ENCODE assay signal across 1 cellular context in the genomic region with DNA sequence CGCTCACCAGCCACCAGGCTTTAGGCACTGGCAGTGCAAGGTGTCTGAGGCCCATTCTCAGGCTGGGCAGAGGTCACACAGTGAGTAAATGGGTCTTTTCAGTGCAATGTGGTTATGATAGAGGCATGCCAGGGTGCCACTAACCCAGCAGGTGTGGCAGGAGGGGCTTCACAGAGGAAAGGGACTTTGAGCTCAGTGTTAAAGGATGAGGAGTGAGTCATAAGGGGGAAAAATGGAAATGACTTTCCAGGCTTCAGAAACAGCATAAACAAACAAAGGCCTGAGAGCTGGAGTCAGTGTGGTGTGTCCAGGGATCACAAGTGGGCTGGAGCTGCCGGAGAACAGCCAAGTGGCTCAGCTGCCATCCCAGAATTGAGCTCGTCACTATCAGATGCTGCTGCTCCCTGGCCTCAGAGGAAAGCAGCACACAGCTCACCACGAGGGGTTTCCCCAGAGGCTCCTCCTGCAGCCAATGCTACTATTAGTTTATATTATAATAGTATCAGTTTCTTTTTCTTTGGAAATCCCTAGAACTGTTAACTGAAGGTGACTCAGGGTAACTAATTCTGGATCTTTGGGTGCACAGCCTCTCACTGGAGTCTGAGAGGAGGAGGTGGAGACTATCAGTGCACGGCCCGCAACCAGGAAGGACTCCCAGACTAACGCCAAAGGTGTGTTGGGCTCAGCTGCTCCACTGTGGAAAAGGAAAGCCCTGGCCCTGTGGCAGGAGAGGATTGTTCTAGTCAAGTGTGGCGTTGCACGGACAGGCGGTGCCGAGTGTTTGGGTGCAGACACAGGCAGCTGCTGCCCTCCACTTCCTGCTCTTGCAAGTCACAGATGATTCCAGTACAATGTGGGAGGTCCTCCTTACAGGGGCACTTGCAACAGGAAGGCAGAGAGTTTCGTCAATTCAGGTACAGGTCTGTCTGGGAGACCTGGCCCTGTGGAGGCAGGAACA.
TF ChIP-seq lines count a peak whose summit lies in the region.

No MANE protein-coding gene starts in this region.

TF ChIP-seq in HepG2, 621 proteins besides CTCF, POLR2A, EP300 and RAD21 (continued from another document and continues in another):
- TF ChIP-seq, protein P1, sequence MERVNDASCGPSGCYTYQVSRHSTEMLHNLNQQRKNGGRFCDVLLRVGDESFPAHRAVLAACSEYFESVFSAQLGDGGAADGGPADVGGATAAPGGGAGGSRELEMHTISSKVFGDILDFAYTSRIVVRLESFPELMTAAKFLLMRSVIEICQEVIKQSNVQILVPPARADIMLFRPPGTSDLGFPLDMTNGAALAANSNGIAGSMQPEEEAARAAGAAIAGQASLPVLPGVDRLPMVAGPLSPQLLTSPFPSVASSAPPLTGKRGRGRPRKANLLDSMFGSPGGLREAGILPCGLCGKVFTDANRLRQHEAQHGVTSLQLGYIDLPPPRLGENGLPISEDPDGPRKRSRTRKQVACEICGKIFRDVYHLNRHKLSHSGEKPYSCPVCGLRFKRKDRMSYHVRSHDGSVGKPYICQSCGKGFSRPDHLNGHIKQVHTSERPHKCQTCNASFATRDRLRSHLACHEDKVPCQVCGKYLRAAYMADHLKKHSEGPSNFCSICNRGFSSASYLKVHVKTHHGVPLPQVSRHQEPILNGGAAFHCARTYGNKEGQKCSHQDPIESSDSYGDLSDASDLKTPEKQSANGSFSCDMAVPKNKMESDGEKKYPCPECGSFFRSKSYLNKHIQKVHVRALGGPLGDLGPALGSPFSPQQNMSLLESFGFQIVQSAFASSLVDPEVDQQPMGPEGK (CRISPR knock-in tag; IDR thresholded peaks at IDR 0.05): peak; percentile 24; the same call in 1 of the 2 replicates
- TF ChIP-seq, protein P2, sequence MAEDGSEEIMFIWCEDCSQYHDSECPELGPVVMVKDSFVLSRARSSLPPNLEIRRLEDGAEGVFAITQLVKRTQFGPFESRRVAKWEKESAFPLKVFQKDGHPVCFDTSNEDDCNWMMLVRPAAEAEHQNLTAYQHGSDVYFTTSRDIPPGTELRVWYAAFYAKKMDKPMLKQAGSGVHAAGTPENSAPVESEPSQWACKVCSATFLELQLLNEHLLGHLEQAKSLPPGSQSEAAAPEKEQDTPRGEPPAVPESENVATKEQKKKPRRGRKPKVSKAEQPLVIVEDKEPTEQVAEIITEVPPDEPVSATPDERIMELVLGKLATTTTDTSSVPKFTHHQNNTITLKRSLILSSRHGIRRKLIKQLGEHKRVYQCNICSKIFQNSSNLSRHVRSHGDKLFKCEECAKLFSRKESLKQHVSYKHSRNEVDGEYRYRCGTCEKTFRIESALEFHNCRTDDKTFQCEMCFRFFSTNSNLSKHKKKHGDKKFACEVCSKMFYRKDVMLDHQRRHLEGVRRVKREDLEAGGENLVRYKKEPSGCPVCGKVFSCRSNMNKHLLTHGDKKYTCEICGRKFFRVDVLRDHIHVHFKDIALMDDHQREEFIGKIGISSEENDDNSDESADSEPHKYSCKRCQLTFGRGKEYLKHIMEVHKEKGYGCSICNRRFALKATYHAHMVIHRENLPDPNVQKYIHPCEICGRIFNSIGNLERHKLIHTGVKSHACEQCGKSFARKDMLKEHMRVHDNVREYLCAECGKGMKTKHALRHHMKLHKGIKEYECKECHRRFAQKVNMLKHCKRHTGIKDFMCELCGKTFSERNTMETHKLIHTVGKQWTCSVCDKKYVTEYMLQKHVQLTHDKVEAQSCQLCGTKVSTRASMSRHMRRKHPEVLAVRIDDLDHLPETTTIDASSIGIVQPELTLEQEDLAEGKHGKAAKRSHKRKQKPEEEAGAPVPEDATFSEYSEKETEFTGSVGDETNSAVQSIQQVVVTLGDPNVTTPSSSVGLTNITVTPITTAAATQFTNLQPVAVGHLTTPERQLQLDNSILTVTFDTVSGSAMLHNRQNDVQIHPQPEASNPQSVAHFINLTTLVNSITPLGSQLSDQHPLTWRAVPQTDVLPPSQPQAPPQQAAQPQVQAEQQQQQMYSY (CRISPR knock-in tag; IDR thresholded peaks at IDR 0.05): no peak
- TF ChIP-seq ZNF253 (CRISPR knock-in tag; IDR thresholded peaks at IDR 0.05; ENCODE audit: borderline replicate concordance) (no peak), ZSCAN22 (CRISPR knock-in tag; IDR thresholded peaks at IDR 0.05) (no peak), ZNF776 (CRISPR knock-in tag; IDR thresholded peaks at IDR 0.05) (no peak), ZBTB8A (CRISPR knock-in tag; IDR thresholded peaks at IDR 0.05; ENCODE audit: borderline replicate concordance, low read depth) (no peak), PAX8 (CRISPR knock-in tag; IDR thresholded peaks at IDR 0.05; ENCODE audit: borderline replicate concordance) (no peak), ZNF678 (CRISPR knock-in tag; IDR thresholded peaks at IDR 0.05) (no peak), KAT2B (IDR thresholded peaks at IDR 0.05; ENCODE audit: borderline replicate concordance, low read depth, low read length) (no peak), HNRNPUL1 (IDR thresholded peaks at IDR 0.05; ENCODE audit: low read depth, low read length) (no peak), ZBTB21 (CRISPR knock-in tag; IDR thresholded peaks at IDR 0.05) (no peak), PAWR (CRISPR knock-in tag; IDR thresholded peaks at IDR 0.05; ENCODE audit: borderline replicate concordance) (no peak), NFATC3 (CRISPR knock-in tag; IDR thresholded peaks at IDR 0.05) (no peak), CBX2 (IDR thresholded peaks at IDR 0.05; ENCODE audit: low read depth, low read length) (no peak), CBX2 (CRISPR knock-in tag; IDR thresholded peaks at IDR 0.05; ENCODE audit: low read depth) (no peak), HOXA3 (CRISPR knock-in tag; IDR thresholded peaks at IDR 0.05) (peak; percentile 45; the same call in 1 of the 2 replicates), CCDC6 (CRISPR knock-in tag; IDR thresholded peaks at IDR 0.05) (no peak), ZFP82 (CRISPR knock-in tag; IDR thresholded peaks at IDR 0.05; ENCODE audit: borderline replicate concordance) (no peak), SP140L (CRISPR knock-in tag; IDR thresholded peaks at IDR 0.05; ENCODE audit: borderline replicate concordance) (no peak), ZNF274 (CRISPR knock-in tag; IDR thresholded peaks at IDR 0.05) (no peak), ZNF607 (CRISPR knock-in tag; IDR thresholded peaks at IDR 0.05; ENCODE audit: borderline replicate concordance) (no peak), ARNTL (CRISPR knock-in tag; IDR thresholded peaks at IDR 0.05) (peak; percentile 66), ZNF333 (CRISPR knock-in tag; IDR thresholded peaks at IDR 0.05; ENCODE audit: borderline replicate concordance) (no peak), KLF11 (CRISPR knock-in tag; IDR thresholded peaks at IDR 0.05) (no peak), SP5 (CRISPR knock-in tag; IDR thresholded peaks at IDR 0.05; ENCODE audit: borderline replicate concordance, low read depth) (0 out of 2 replicates have a peak, but pooled peaks have one; percentile 25), TGIF2 (CRISPR knock-in tag; IDR thresholded peaks at IDR 0.05) (no peak), ELF1 (CRISPR knock-in tag; IDR thresholded peaks at IDR 0.05) (no peak; the same call in 1 of the 2 replicates), DPF2 (CRISPR knock-in tag; IDR thresholded peaks at IDR 0.05; ENCODE audit: borderline replicate concordance, low read depth) (peak; percentile 67; the same call in 1 of the 2 replicates), HNRNPLL (IDR thresholded peaks at IDR 0.05; ENCODE audit: low read depth, low read length, poor library complexity, severe bottlenecking) (no peak), PCBP2 (optimal IDR thresholded peaks at IDR 0.05; ENCODE audit: low read depth, low read length, poor library complexity, severe bottlenecking) (no peak), AKAP8 (CRISPR knock-in tag; IDR thresholded peaks at IDR 0.05) (no peak), ZNF713 (CRISPR knock-in tag; IDR thresholded peaks at IDR 0.05) (no peak), ZNF724P (CRISPR knock-in tag; IDR thresholded peaks at IDR 0.05; ENCODE audit: borderline replicate concordance) (no peak), TSC22D2 (CRISPR knock-in tag; IDR thresholded peaks at IDR 0.05; ENCODE audit: borderline replicate concordance) (no peak), TOE1 (CRISPR knock-in tag; IDR thresholded peaks at IDR 0.05) (no peak), ZNF460 (CRISPR knock-in tag; IDR thresholded peaks at IDR 0.05; ENCODE audit: borderline replicate concordance) (no peak), ZNF12 (CRISPR knock-in tag; IDR thresholded peaks at IDR 0.05) (peak; percentile 71; the same call in 1 of the 2 replicates), KDM3A (CRISPR knock-in tag; IDR thresholded peaks at IDR 0.05; ENCODE audit: low read depth) (peak; percentile 37; the same call in 1 of the 2 replicates), TOPORS (CRISPR knock-in tag; IDR thresholded peaks at IDR 0.05) (no peak), NCOA1 (CRISPR knock-in tag; IDR thresholded peaks at IDR 0.05) (no peak), NR2F6 (IDR thresholded peaks at IDR 0.05) (no peak), NR2F6 (CRISPR knock-in tag; IDR thresholded peaks at IDR 0.05) (0 out of 2 replicates have a peak, but pooled peaks have one; percentile 30), NFKB2 (CRISPR knock-in tag; IDR thresholded peaks at IDR 0.05; ENCODE audit: borderline replicate concordance) (no peak), ZNF501 (CRISPR knock-in tag; IDR thresholded peaks at IDR 0.05) (no peak), ZNF292 (CRISPR knock-in tag; IDR thresholded peaks at IDR 0.05; ENCODE audit: borderline replicate concordance, low read depth) (no peak; the same call in 1 of the 2 replicates), ZNF34 (CRISPR knock-in tag; IDR thresholded peaks at IDR 0.05; ENCODE audit: borderline replicate concordance) (0 out of 2 replicates have a peak, but pooled peaks have one; percentile 72)
- TF ChIP-seq, protein P3, sequence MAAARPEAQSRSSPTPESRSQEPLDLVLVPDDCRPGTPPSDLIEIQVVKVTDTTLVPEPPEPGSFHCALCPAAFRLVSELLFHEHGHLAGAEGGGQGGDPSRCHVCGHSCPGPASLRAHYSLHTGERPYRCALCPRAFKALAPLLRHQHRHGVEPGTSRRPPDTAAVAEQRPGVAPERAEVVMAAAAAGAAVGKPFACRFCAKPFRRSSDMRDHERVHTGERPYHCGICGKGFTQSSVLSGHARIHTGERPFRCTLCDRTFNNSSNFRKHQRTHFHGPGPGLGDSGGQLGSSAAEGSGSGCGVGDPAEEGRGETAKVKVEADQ (CRISPR knock-in tag; IDR thresholded peaks at IDR 0.05; ENCODE audit: borderline replicate concordance): no peak
- TF ChIP-seq, protein P4, sequence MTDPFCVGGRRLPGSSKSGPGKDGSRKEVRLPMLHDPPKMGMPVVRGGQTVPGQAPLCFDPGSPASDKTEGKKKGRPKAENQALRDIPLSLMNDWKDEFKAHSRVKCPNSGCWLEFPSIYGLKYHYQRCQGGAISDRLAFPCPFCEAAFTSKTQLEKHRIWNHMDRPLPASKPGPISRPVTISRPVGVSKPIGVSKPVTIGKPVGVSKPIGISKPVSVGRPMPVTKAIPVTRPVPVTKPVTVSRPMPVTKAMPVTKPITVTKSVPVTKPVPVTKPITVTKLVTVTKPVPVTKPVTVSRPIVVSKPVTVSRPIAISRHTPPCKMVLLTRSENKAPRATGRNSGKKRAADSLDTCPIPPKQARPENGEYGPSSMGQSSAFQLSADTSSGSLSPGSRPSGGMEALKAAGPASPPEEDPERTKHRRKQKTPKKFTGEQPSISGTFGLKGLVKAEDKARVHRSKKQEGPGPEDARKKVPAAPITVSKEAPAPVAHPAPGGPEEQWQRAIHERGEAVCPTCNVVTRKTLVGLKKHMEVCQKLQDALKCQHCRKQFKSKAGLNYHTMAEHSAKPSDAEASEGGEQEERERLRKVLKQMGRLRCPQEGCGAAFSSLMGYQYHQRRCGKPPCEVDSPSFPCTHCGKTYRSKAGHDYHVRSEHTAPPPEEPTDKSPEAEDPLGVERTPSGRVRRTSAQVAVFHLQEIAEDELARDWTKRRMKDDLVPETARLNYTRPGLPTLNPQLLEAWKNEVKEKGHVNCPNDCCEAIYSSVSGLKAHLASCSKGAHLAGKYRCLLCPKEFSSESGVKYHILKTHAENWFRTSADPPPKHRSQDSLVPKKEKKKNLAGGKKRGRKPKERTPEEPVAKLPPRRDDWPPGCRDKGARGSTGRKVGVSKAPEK (CRISPR knock-in tag; IDR thresholded peaks at IDR 0.05; ENCODE audit: borderline replicate concordance): no peak
- TF ChIP-seq, protein P5, sequence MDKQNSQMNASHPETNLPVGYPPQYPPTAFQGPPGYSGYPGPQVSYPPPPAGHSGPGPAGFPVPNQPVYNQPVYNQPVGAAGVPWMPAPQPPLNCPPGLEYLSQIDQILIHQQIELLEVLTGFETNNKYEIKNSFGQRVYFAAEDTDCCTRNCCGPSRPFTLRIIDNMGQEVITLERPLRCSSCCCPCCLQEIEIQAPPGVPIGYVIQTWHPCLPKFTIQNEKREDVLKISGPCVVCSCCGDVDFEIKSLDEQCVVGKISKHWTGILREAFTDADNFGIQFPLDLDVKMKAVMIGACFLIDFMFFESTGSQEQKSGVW (CRISPR knock-in tag; IDR thresholded peaks at IDR 0.05; ENCODE audit: borderline replicate concordance): no peak
- TF ChIP-seq, protein P6, sequence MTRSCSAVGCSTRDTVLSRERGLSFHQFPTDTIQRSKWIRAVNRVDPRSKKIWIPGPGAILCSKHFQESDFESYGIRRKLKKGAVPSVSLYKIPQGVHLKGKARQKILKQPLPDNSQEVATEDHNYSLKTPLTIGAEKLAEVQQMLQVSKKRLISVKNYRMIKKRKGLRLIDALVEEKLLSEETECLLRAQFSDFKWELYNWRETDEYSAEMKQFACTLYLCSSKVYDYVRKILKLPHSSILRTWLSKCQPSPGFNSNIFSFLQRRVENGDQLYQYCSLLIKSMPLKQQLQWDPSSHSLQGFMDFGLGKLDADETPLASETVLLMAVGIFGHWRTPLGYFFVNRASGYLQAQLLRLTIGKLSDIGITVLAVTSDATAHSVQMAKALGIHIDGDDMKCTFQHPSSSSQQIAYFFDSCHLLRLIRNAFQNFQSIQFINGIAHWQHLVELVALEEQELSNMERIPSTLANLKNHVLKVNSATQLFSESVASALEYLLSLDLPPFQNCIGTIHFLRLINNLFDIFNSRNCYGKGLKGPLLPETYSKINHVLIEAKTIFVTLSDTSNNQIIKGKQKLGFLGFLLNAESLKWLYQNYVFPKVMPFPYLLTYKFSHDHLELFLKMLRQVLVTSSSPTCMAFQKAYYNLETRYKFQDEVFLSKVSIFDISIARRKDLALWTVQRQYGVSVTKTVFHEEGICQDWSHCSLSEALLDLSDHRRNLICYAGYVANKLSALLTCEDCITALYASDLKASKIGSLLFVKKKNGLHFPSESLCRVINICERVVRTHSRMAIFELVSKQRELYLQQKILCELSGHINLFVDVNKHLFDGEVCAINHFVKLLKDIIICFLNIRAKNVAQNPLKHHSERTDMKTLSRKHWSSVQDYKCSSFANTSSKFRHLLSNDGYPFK (CRISPR knock-in tag; IDR thresholded peaks at IDR 0.05; ENCODE audit: borderline replicate concordance): peak; percentile 42; the same call in 1 of the 2 replicates
- TF ChIP-seq, protein P7, sequence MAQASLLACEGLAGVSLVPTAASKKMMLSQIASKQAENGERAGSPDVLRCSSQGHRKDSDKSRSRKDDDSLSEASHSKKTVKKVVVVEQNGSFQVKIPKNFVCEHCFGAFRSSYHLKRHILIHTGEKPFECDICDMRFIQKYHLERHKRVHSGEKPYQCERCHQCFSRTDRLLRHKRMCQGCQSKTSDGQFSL (CRISPR knock-in tag; IDR thresholded peaks at IDR 0.05): no peak
- TF ChIP-seq, protein P8, sequence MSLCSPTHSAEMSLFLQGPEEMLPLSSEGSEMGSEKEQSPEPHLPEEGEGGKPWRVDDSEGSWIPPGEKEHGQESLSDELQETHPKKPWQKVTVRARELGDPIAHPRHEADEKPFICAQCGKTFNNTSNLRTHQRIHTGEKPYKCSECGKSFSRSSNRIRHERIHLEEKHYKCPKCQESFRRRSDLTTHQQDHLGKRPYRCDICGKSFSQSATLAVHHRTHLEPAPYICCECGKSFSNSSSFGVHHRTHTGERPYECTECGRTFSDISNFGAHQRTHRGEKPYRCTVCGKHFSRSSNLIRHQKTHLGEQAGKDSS (CRISPR knock-in tag; IDR thresholded peaks at IDR 0.05; ENCODE audit: borderline replicate concordance, low read depth): peak; percentile 84
